In the genomic region with DNA sequence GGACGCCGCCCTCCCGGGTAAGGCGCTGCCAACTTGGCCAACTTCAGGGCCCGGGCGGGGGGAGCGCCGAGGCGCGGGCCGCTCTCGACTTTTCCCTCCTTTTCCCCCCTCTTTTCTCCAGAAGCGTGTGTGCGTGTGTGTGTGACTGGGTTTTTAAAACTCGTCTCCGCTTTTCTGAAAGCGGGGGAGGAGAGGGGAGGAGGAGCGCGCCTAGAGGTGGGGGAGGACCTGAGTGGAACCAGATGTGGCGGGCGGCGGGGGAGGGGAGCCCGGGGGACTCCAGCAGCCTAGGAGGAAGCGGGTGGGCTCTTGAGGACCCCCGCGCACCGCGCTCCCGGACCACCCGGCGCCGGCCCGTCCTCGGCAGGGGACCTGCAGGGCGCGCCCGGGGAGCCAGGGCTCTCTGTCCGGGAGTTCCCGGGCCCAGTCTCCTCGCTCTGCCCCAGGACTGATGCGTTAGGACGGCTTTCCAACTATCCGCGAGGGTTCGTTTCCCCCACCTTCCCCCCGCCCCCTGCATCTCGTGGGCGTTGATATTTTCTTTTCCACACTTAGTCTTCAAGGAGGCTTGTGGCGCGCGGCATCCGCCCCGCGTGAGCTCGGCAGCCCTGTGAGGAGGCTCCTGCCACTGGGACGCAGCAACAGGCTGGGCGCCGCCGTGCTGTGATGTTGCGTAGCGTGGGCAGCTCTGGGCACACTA, we compare ENCODE assay signal across 8 cellular contexts. TPM values are rescaled to one million over a fixed set of nuclear protein-coding genes. Genes with fewer than 3 reads are reported as not detected.
DNase-seq lines count a peak whose midpoint lies in the region; ATAC-seq and TF ChIP-seq lines count a peak whose summit lies in the region.

No MANE protein-coding gene starts in this region.

- H3K27ac Mint-ChIP-seq in activated T-cell treated with anti-CD3 and anti-CD28 coated beads, Interleukin-2, amount 50 U/mL, for 24 hours, result peak overlapping the region; percentile 79

- ATAC-seq in gastroesophageal sphincter, result peak; percentile 39

- peaks cover 7% of the 10 kb centered on the region for H3K36me3 Mint-ChIP-seq in activated T-cell treated with anti-CD3 and anti-CD28 coated beads, Interleukin-2, amount 50 U/mL, for 24 hours (ENCODE audit: low read depth)

- H3K9me3 Mint-ChIP-seq in activated T-cell treated with anti-CD3 and anti-CD28 coated beads, Interleukin-2, amount 50 U/mL, for 24 hours, result no peaks in the 10 kb centered on the region

- 4% methylated on average over 14 of the region's 61 CpGs; no CpG with 5 or more reads in 1 of the 2 donors for WGBS in gastroesophageal sphincter (ENCODE audit: low coverage in 1 of 2), 2 donors
- WGBS in ovary, 3 donors, result 1% methylated on average over 50 to 61 of the region's 61 CpGs

- H3K27me3 ChIP-seq in gastroesophageal sphincter, result peaks cover 53% of the 10 kb centered on the region
- H3K27me3 ChIP-seq in ovary, result no peaks in the 10 kb centered on the region

- H3K4me3 ChIP-seq in gastroesophageal sphincter (peak overlapping the region; percentile 26 to 66), ovary (peak overlapping the region; percentile 67)

- H3K27ac ChIP-seq in gastroesophageal sphincter, result peak overlapping the region; percentile 12 to 89 (median 86)
- H3K27ac ChIP-seq in ovary, result peak overlapping the region; percentile 90 to 100

- peaks cover 45% of the 10 kb centered on the region for H3K27me3 Mint-ChIP-seq in activated T-cell treated with anti-CD3 and anti-CD28 coated beads, Interleukin-2, amount 50 U/mL, for 24 hours

- no peak for TF ChIP-seq EP300 in Ishikawa (IDR thresholded peaks at IDR 0.05; ENCODE audit: borderline replicate concordance)
- TF ChIP-seq EP300 in gastroesophageal sphincter (IDR thresholded peaks at IDR 0.05), result no peak
- TF ChIP-seq EP300 in ovary (IDR thresholded peaks at IDR 0.05), result no peak

- peak overlapping the region; percentile 84 for H3K4me3 Mint-ChIP-seq in activated T-cell treated with anti-CD3 and anti-CD28 coated beads, Interleukin-2, amount 50 U/mL, for 24 hours

- DNase-seq in activated T-cell treated with anti-CD3 and anti-CD28 coated beads, Interleukin-2, amount 50 U/mL, for 24 hours, result peak; percentile 73
- peak; percentile 85 to 88 (median 87) for DNase-seq in ovary
- no peak for DNase-seq in germinal center (ENCODE audit: low spot score)
- no peak for DNase-seq in NCI-H2171 treated with DMSO at 0.1 percent for 48 hours (lab: John Stamatoyannopoulos, UW)
- no peak for DNase-seq in NCI-H526 treated with DMSO at 0.1 percent for 48 hours (lab: John Stamatoyannopoulos, UW)

- intact Hi-C loops in ovary (cut with DNase I), result no loop called here

- H3K9me3 ChIP-seq in ES-I3 (ENCODE audit: control insufficient read depth, insufficient read depth, low read length), result no peaks in the 10 kb centered on the region
- H3K9me3 ChIP-seq in gastroesophageal sphincter, result no peaks in the 10 kb centered on the region
- H3K9me3 ChIP-seq in ovary, result no peaks in the 10 kb centered on the region

- TF ChIP-seq POLR2A in gastroesophageal sphincter (IDR thresholded peaks at IDR 0.05), result peak in 1 of 2 donors; percentile 29
- no peak for TF ChIP-seq POLR2A in ovary (IDR thresholded peaks at IDR 0.05)

- H3K36me3 ChIP-seq in ES-I3 (ENCODE audit: insufficient read depth, low read length), result no peaks in the 10 kb centered on the region
- H3K36me3 ChIP-seq in gastroesophageal sphincter, result peaks cover 0 to 12% of the 10 kb centered on the region in 2 donors
- H3K36me3 ChIP-seq in ovary, result no peaks in the 10 kb centered on the region

- peaks cover 28% of the 10 kb centered on the region for H3K4me1 ChIP-seq in ES-I3 (ENCODE audit: insufficient read depth, low read length)
- H3K4me1 ChIP-seq in gastroesophageal sphincter, result peaks cover 0 to 57% (median 6%) of the 10 kb centered on the region in 3 donors
- peaks cover 18% of the 10 kb centered on the region for H3K4me1 ChIP-seq in ovary (ENCODE audit: insufficient read depth)

- H3K9ac ChIP-seq in ES-I3 (ENCODE audit: low read depth, low read length), result peak overlapping the region; percentile 97

- no peak for TF ChIP-seq RAD21 in Ishikawa (IDR thresholded peaks at IDR 0.05; ENCODE audit: low read depth)

- no peak for TF ChIP-seq CTCF in gastroesophageal sphincter (IDR thresholded peaks at IDR 0.05)
- TF ChIP-seq CTCF in ovary (IDR thresholded peaks at IDR 0.05), result no peak

- peaks cover 16% of the 10 kb centered on the region for H3K4me1 Mint-ChIP-seq in activated T-cell treated with anti-CD3 and anti-CD28 coated beads, Interleukin-2, amount 50 U/mL, for 24 hours (ENCODE audit: low read depth)

TF ChIP-seq in Ishikawa, 13 proteins besides CTCF, POLR2A, EP300 and RAD21:
- TF ChIP-seq TAF1 (IDR thresholded peaks at IDR 0.05; ENCODE audit: low read depth) (no peak), ZBTB7A (IDR thresholded peaks at IDR 0.05; ENCODE audit: low read depth) (0 out of 2 replicates have a peak, but pooled peaks have one; percentile 4), EGR1 (IDR thresholded peaks at IDR 0.05) (peak; percentile 43)

RNA-seq across cellular contexts. Expression of a gene that starts 0.6 kb away (rescaled TPM):
- 10 to 100 TPM; 23.3 to 59.8 (median 39.9) TPM for total RNA-seq in gastroesophageal sphincter
- 100 to 1,000 TPM in 4 of 7 donors, 10 to 100 TPM in 3; 39.2 to 134 (median 111) TPM for total RNA-seq in ovary
- 10 to 100 TPM; 12.9 to 74.2 TPM for polyA plus RNA-seq in ovary

Comparison
In these comparisons a context has a peak if more than half of its experiments do, and no peak if none do; other contexts are left out.
1. DNase-seq: peak in activated T-cell treated with anti-CD3 and anti-CD28 coated beads, Interleukin-2, amount 50 U/mL, for 24 hours (single experiment) and ovary (5 of 5); none in germinal center (single experiment), NCI-H2171 treated with DMSO at 0.1 percent for 48 hours (single experiment) and NCI-H526 treated with DMSO at 0.1 percent for 48 hours (single experiment).